Comparison of ENCODE assay signal across 17 cellular contexts in genomic region chr17:27567563-27567859, GRCh38.
DNase-seq lines count a peak whose midpoint lies in the region; ATAC-seq and TF ChIP-seq lines count a peak whose summit lies in the region.
"Had no signal": no experiment of that assay in that cellular context is flagged by ENCODE, and none has a peak within 500 bp of the region (broad histone marks: within the 10 kb centered on the region; RNA-seq: fewer than 3 reads in every experiment).

No MANE protein-coding gene starts in this region.

- no peak overlapping the region for H3K4me3 Mint-ChIP-seq in activated T-helper 2 cell treated with anti-CD3 and anti-CD28 coated beads, Interferon-gamma antibody, Interleukin-2, Interleukin-4, amounts not matched to agents 10 μg/mL and 5 μg/mL and 100 μg/mL, durations not matched to agents 14 hours and 24 hours and 36 hours (ENCODE audit: low read depth)
- no peak overlapping the region for H3K4me3 Mint-ChIP-seq in natural killer cell
- H3K4me3 Mint-ChIP-seq in endothelial cell (ENCODE audit: unreplicated experiment) = no peak overlapping the region
- H3K4me3 Mint-ChIP-seq: CD8-positive, alpha-beta T cell had no signal

- H3K4me1 ChIP-seq in BLaER1 treated with 17β-estradiol and CSF1 and Interleukin-3, amounts not matched to agents 10 nM and 100 nM = peaks cover 17 to 83% (median 71%) of the 10 kb centered on the region in 10 experiments
- H3K4me1 ChIP-seq in smooth muscle cell (ENCODE audit: low read depth) (peaks cover 10% of the 10 kb centered on the region), right atrium auricular region (peaks cover 0 to 48% of the 10 kb centered on the region in 2 donors)
- H3K4me1 ChIP-seq: HAP-1 had no signal

- peaks cover 27% of the 10 kb centered on the region for H3K36me3 Mint-ChIP-seq in activated T-helper 2 cell treated with anti-CD3 and anti-CD28 coated beads, Interferon-gamma antibody, Interleukin-2, Interleukin-4, amounts not matched to agents 10 μg/mL and 5 μg/mL and 100 μg/mL, durations not matched to agents 14 hours and 24 hours and 36 hours (ENCODE audit: low read depth)
- H3K36me3 Mint-ChIP-seq in natural killer cell (no peaks in the 10 kb centered on the region), endothelial cell (ENCODE audit: low read depth, unreplicated experiment) (peaks cover 4% of the 10 kb centered on the region)

- peaks cover 89% of the 10 kb centered on the region for H3K79me2 ChIP-seq in smooth muscle cell (ENCODE audit: low read depth)

- H3K9ac ChIP-seq in BLaER1 treated with 17β-estradiol and CSF1 and Interleukin-3, amounts not matched to agents 10 nM and 100 nM = no peak overlapping the region
- no peak overlapping the region for H3K9ac ChIP-seq in smooth muscle cell (ENCODE audit: low read depth)

- ATAC-seq in natural killer cell (no peak), HG02840 (IDR thresholded peaks at IDR 0.05; ENCODE audit: low FRiP score, unreplicated experiment) (no peak)
- ATAC-seq: CD8-positive, alpha-beta T cell; PC-3 had no signal

- peaks cover 67% of the 10 kb centered on the region for H3K4me1 Mint-ChIP-seq in activated T-helper 2 cell treated with anti-CD3 and anti-CD28 coated beads, Interferon-gamma antibody, Interleukin-2, Interleukin-4, amounts not matched to agents 10 μg/mL and 5 μg/mL and 100 μg/mL, durations not matched to agents 14 hours and 24 hours and 36 hours (ENCODE audit: low read depth)
- H3K4me1 Mint-ChIP-seq in natural killer cell = peaks cover 53 to 54% of the 10 kb centered on the region in 2 donors
- H3K4me1 Mint-ChIP-seq in endothelial cell (ENCODE audit: unreplicated experiment) = peaks cover 27% of the 10 kb centered on the region

- no peaks in the 10 kb centered on the region for H3K27me3 Mint-ChIP-seq in activated T-helper 2 cell treated with anti-CD3 and anti-CD28 coated beads, Interferon-gamma antibody, Interleukin-2, Interleukin-4, amounts not matched to agents 10 μg/mL and 5 μg/mL and 100 μg/mL, durations not matched to agents 14 hours and 24 hours and 36 hours (ENCODE audit: low read depth)
- H3K27me3 Mint-ChIP-seq in natural killer cell (ENCODE audit: low read depth in 2 of 2) = no peaks in the 10 kb centered on the region
- H3K27me3 Mint-ChIP-seq in endothelial cell (ENCODE audit: unreplicated experiment) = peaks cover 12% of the 10 kb centered on the region

- WGBS in smooth muscle cell (ENCODE audit: low lambda C conversion rate) = 98% methylated on average over 5 of the region's 5 CpGs

- no peak overlapping the region for H2AFZ ChIP-seq in smooth muscle cell (ENCODE audit: low read depth)

- peaks cover 0 to 6% (median 0%) of the 10 kb centered on the region in 11 experiments; a peak in 2 of 22 replicates for H3K36me3 ChIP-seq in BLaER1 treated with 17β-estradiol and CSF1 and Interleukin-3, amounts not matched to agents 10 nM and 100 nM
- H3K36me3 ChIP-seq in smooth muscle cell (ENCODE audit: low read depth) = no peaks in the 10 kb centered on the region
- no peaks in the 10 kb centered on the region for H3K36me3 ChIP-seq in right atrium auricular region
- H3K36me3 ChIP-seq: BE2C, HAP-1 had no signal

- no peak overlapping the region for H3K4me3 ChIP-seq in BLaER1 treated with 17β-estradiol and CSF1 and Interleukin-3, amounts not matched to agents 10 nM and 100 nM
- H3K4me3 ChIP-seq in smooth muscle cell (no peak overlapping the region), right atrium auricular region (no peak overlapping the region)
- H3K4me3 ChIP-seq: HAP-1 had no signal

- H4K20me1 ChIP-seq in BLaER1 treated with 17β-estradiol and CSF1 and Interleukin-3, amounts not matched to agents 10 nM and 100 nM = peaks cover 0 to 20% (median 4%) of the 10 kb centered on the region in 11 experiments; a peak in 6 of 22 replicates
- peaks cover 69% of the 10 kb centered on the region for H4K20me1 ChIP-seq in smooth muscle cell (ENCODE audit: low read depth)

- no peak for TF ChIP-seq CTCF in natural killer cell (IDR thresholded peaks at IDR 0.05)
- TF ChIP-seq CTCF in smooth muscle cell (IDR thresholded peaks at IDR 0.05; ENCODE audit: borderline replicate concordance, insufficient read depth, poor library complexity, severe bottlenecking) = no peak
- TF ChIP-seq CTCF in right atrium auricular region (IDR thresholded peaks at IDR 0.05) = no peak
- TF ChIP-seq CTCF in endothelial cell (IDR thresholded peaks at IDR 0.05; ENCODE audit: unreplicated experiment) = no peak

- no peaks in the 10 kb centered on the region for H3K27me3 ChIP-seq in BLaER1 treated with 17β-estradiol and CSF1 and Interleukin-3, amounts not matched to agents 10 nM and 100 nM
- H3K27me3 ChIP-seq in smooth muscle cell (ENCODE audit: low read depth) (no peaks in the 10 kb centered on the region), right atrium auricular region (no peaks in the 10 kb centered on the region)
- H3K27me3 ChIP-seq: BE2C had no signal

- no peak for DNase-seq in activated T-helper 2 cell treated with anti-CD3 and anti-CD28 coated beads, Interferon-gamma antibody, Interleukin-2, Interleukin-4, amounts not matched to agents 10 μg/mL and 5 μg/mL and 100 μg/mL, durations not matched to agents 14 hours and 24 hours and 36 hours (ENCODE audit: low spot score)
- DNase-seq in natural killer cell (no peak), smooth muscle cell (lab: John Stamatoyannopoulos, UW; ENCODE audit: unreplicated experiment) (no peak), right atrium auricular region (ENCODE audit: low spot score) (no peak), endothelial cell (ENCODE audit: low spot score) (no peak)
- DNase-seq: BE2C; CD8-positive, alpha-beta T cell; DMS79; KBM-7; NCI-H1436; NCI-H2029; NCI-H2171; NCI-H446 treated with DMSO at 0.1 percent for 48 hours; PC-3 had no signal

- peak overlapping the region; percentile 93 for H3K27ac Mint-ChIP-seq in activated T-helper 2 cell treated with anti-CD3 and anti-CD28 coated beads, Interferon-gamma antibody, Interleukin-2, Interleukin-4, amounts not matched to agents 10 μg/mL and 5 μg/mL and 100 μg/mL, durations not matched to agents 14 hours and 24 hours and 36 hours
- H3K27ac Mint-ChIP-seq in natural killer cell (peak overlapping the region; percentile 93 to 94), endothelial cell (ENCODE audit: unreplicated experiment) (no peak overlapping the region)

- peak overlapping the region in 2 of 11 experiments; percentile 6 to 45; a peak in 1 of 22 replicates for H3K27ac ChIP-seq in BLaER1 treated with 17β-estradiol and CSF1 and Interleukin-3, amounts not matched to agents 10 nM and 100 nM
- H3K27ac ChIP-seq in smooth muscle cell (ENCODE audit: low read depth) (peak overlapping the region; percentile 32), right atrium auricular region (no peak overlapping the region)

- no peaks in the 10 kb centered on the region for H3K9me3 Mint-ChIP-seq in activated T-helper 2 cell treated with anti-CD3 and anti-CD28 coated beads, Interferon-gamma antibody, Interleukin-2, Interleukin-4, amounts not matched to agents 10 μg/mL and 5 μg/mL and 100 μg/mL, durations not matched to agents 14 hours and 24 hours and 36 hours
- H3K9me3 Mint-ChIP-seq in natural killer cell = no peaks in the 10 kb centered on the region
- no peaks in the 10 kb centered on the region for H3K9me3 Mint-ChIP-seq in endothelial cell (ENCODE audit: unreplicated experiment)
- H3K9me3 Mint-ChIP-seq: CD8-positive, alpha-beta T cell had no signal

- H3K4me2 ChIP-seq in BLaER1 treated with 17β-estradiol and CSF1 and Interleukin-3, amounts not matched to agents 10 nM and 100 nM = peak overlapping the region in 8 of 11 experiments; percentile 2 to 83 (median 56); a peak in 10 of 22 replicates
- no peak overlapping the region for H3K4me2 ChIP-seq in smooth muscle cell

- intact Hi-C loops in activated T-helper 2 cell treated with anti-CD3 and anti-CD28 coated beads, Interferon-gamma antibody, Interleukin-2, Interleukin-4, amounts not matched to agents 10 μg/mL and 5 μg/mL and 100 μg/mL, durations not matched to agents 14 hours and 24 hours and 36 hours (cut with micrococcal nuclease) = loop anchor here (5.0 kb wide), 1 partner anchor 35 kb away; no protein-coding TSS in a partner anchor
- intact Hi-C loops in natural killer cell (cut with micrococcal nuclease) = loop anchor here (5.0 kb wide), 1 partner anchor 95 kb away; no protein-coding TSS in a partner anchor

- peaks cover 16% of the 10 kb centered on the region for H3F3A ChIP-seq in smooth muscle cell (ENCODE audit: low read depth)

- peaks cover 0 to 10% (median 6%) of the 10 kb centered on the region in 11 experiments; a peak in 12 of 22 replicates for H3K9me3 ChIP-seq in BLaER1 treated with 17β-estradiol and CSF1 and Interleukin-3, amounts not matched to agents 10 nM and 100 nM (replicated peaks in 1 of 11)
- H3K9me3 ChIP-seq in smooth muscle cell (replicated peaks; ENCODE audit: low read depth) (no peaks in the 10 kb centered on the region), right atrium auricular region (no peaks in the 10 kb centered on the region)
- H3K9me3 ChIP-seq: BE2C, HAP-1 had no signal
